ENCODE assay signal across 1 cellular context in the genomic region with DNA sequence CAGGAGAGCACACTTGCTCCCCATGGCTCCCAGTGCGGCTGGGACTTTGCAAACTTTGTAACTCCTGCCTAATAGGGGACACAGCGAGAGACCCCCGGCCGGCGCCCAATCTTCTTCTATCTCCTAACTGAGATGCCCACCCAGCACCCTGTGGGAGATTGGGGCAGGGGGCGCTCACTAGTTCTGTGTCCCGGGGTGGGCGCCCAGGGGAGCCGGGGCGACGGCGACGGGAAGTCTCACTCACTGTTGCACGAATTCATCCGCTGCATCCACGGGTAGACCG.
TF ChIP-seq lines count a peak whose summit lies in the region.

No MANE protein-coding gene starts in this region.

TF ChIP-seq in GM23338, 12 proteins besides CTCF, POLR2A, EP300 and RAD21 (continued from another document):
- TF ChIP-seq, protein P1, sequence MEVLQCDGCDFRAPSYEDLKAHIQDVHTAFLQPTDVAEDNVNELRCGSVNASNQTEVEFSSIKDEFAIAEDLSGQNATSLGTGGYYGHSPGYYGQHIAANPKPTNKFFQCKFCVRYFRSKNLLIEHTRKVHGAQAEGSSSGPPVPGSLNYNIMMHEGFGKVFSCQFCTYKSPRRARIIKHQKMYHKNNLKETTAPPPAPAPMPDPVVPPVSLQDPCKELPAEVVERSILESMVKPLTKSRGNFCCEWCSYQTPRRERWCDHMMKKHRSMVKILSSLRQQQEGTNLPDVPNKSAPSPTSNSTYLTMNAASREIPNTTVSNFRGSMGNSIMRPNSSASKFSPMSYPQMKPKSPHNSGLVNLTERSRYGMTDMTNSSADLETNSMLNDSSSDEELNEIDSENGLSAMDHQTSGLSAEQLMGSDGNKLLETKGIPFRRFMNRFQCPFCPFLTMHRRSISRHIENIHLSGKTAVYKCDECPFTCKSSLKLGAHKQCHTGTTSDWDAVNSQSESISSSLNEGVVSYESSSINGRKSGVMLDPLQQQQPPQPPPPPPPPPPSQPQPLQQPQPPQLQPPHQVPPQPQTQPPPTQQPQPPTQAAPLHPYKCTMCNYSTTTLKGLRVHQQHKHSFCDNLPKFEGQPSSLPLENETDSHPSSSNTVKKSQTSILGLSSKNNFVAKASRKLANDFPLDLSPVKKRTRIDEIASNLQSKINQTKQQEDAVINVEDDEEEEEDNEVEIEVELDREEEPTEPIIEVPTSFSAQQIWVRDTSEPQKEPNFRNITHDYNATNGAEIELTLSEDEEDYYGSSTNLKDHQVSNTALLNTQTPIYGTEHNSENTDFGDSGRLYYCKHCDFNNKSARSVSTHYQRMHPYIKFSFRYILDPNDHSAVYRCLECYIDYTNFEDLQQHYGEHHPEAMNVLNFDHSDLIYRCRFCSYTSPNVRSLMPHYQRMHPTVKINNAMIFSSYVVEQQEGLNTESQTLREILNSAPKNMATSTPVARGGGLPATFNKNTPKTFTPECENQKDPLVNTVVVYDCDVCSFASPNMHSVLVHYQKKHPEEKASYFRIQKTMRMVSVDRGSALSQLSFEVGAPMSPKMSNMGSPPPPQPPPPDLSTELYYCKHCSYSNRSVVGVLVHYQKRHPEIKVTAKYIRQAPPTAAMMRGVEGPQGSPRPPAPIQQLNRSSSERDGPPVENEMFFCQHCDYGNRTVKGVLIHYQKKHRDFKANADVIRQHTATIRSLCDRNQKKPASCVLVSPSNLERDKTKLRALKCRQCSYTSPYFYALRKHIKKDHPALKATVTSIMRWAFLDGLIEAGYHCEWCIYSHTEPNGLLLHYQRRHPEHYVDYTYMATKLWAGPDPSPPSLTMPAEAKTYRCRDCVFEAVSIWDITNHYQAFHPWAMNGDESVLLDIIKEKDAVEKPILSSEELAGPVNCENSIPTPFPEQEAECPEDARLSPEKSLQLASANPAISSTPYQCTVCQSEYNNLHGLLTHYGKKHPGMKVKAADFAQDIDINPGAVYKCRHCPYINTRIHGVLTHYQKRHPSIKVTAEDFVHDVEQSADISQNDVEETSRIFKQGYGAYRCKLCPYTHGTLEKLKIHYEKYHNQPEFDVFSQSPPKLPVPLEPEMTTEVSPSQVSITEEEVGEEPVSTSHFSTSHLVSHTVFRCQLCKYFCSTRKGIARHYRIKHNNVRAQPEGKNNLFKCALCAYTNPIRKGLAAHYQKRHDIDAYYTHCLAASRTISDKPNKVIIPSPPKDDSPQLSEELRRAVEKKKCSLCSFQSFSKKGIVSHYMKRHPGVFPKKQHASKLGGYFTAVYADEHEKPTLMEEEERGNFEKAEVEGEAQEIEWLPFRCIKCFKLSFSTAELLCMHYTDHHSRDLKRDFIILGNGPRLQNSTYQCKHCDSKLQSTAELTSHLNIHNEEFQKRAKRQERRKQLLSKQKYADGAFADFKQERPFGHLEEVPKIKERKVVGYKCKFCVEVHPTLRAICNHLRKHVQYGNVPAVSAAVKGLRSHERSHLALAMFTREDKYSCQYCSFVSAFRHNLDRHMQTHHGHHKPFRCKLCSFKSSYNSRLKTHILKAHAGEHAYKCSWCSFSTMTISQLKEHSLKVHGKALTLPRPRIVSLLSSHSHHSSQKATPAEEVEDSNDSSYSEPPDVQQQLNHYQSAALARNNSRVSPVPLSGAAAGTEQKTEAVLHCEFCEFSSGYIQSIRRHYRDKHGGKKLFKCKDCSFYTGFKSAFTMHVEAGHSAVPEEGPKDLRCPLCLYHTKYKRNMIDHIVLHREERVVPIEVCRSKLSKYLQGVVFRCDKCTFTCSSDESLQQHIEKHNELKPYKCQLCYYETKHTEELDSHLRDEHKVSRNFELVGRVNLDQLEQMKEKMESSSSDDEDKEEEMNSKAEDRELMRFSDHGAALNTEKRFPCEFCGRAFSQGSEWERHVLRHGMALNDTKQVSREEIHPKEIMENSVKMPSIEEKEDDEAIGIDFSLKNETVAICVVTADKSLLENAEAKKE (CRISPR knock-in tag; IDR thresholded peaks at IDR 0.05): no peak
- TF ChIP-seq JUNB (IDR thresholded peaks at IDR 0.05; ENCODE audit: unreplicated experiment): no peak
- TF ChIP-seq, protein P2, sequence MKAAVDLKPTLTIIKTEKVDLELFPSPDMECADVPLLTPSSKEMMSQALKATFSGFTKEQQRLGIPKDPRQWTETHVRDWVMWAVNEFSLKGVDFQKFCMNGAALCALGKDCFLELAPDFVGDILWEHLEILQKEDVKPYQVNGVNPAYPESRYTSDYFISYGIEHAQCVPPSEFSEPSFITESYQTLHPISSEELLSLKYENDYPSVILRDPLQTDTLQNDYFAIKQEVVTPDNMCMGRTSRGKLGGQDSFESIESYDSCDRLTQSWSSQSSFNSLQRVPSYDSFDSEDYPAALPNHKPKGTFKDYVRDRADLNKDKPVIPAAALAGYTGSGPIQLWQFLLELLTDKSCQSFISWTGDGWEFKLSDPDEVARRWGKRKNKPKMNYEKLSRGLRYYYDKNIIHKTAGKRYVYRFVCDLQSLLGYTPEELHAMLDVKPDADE (IDR thresholded peaks at IDR 0.05): no peak
- TF ChIP-seq EZH2 (IDR thresholded peaks at IDR 0.05; ENCODE audit: low read depth, unreplicated experiment): no peak
- TF ChIP-seq EZH2phosphoT487 (IDR thresholded peaks at IDR 0.05; ENCODE audit: unreplicated experiment): no peak
- no peak for TF ChIP-seq CREB1 (CRISPR knock-in tag; IDR thresholded peaks at IDR 0.05; ENCODE audit: low read depth)
- no peak for TF ChIP-seq NANOG (IDR thresholded peaks at IDR 0.05; ENCODE audit: borderline replicate concordance)
